ENCODE assay signal across 23 cellular contexts in genomic region chr1:248850124-248850523, GRCh38. TPM values are rescaled to one million over a fixed set of nuclear protein-coding genes. Genes with fewer than 3 reads are reported as not detected.
A peak's percentile ranks its signal among the peaks of the same experiment; 100 is the strongest.
DNase-seq lines count a peak whose midpoint lies in the region; ATAC-seq and TF ChIP-seq lines count a peak whose summit lies in the region.
"Had no signal": no experiment of that assay in that cellular context is flagged by ENCODE, and none has a peak within 500 bp of the region (broad histone marks: within the 10 kb centered on the region; RNA-seq: fewer than 3 reads in every experiment).

No MANE protein-coding gene starts in this region.

- no peak overlapping the region for H3K4me3 Mint-ChIP-seq in activated CD8-positive, alpha-beta memory T cell treated with anti-CD3 and anti-CD28 coated beads, Interleukin-2, amount 10 ng/mL, durations not matched to agents 7 days and 5 days
- no peak overlapping the region for H3K4me3 Mint-ChIP-seq in type B pancreatic cell
- H3K4me3 Mint-ChIP-seq: IgD-negative memory B cell; immature natural killer cell; memory B cell; stimulated activated effector memory CD8-positive, alpha-beta T cell treated with anti-CD3 and anti-CD28 coated beads, Interleukin-12 subunit alpha, Interleukin-12 subunit beta, amount 100 ng/mL, for 72 hours had no signal

- TF ChIP-seq POLR2A in tibial nerve (IDR thresholded peaks at IDR 0.05) = no peak

- H3K27ac Mint-ChIP-seq in activated CD8-positive, alpha-beta memory T cell treated with anti-CD3 and anti-CD28 coated beads, Interleukin-2, amount 10 ng/mL, durations not matched to agents 7 days and 5 days = peak overlapping the region; percentile 39
- no peak overlapping the region for H3K27ac Mint-ChIP-seq in type B pancreatic cell
- H3K27ac Mint-ChIP-seq: memory B cell; stimulated activated effector memory CD8-positive, alpha-beta T cell treated with anti-CD3 and anti-CD28 coated beads, Interleukin-12 subunit alpha, Interleukin-12 subunit beta, amount 100 ng/mL, for 72 hours had no signal

- no peaks in the 10 kb centered on the region for H3K27me3 Mint-ChIP-seq in activated CD8-positive, alpha-beta memory T cell treated with anti-CD3 and anti-CD28 coated beads, Interleukin-2, amount 10 ng/mL, durations not matched to agents 7 days and 5 days
- H3K27me3 Mint-ChIP-seq in type B pancreatic cell = no peaks in the 10 kb centered on the region
- H3K27me3 Mint-ChIP-seq: IgD-negative memory B cell, memory B cell had no signal

- H3K4me1 ChIP-seq in right atrium auricular region (no peaks in the 10 kb centered on the region), tibial nerve (no peaks in the 10 kb centered on the region)
- H3K4me1 ChIP-seq: colonic mucosa, Peyer's patch, prostate gland, transverse colon had no signal

- no peaks in the 10 kb centered on the region for H3K4me1 Mint-ChIP-seq in activated CD8-positive, alpha-beta memory T cell treated with anti-CD3 and anti-CD28 coated beads, Interleukin-2, amount 10 ng/mL, durations not matched to agents 7 days and 5 days
- no peaks in the 10 kb centered on the region for H3K4me1 Mint-ChIP-seq in type B pancreatic cell (ENCODE audit: unreplicated experiment)

- no peaks in the 10 kb centered on the region for H3K27me3 ChIP-seq in right atrium auricular region
- no peaks in the 10 kb centered on the region for H3K27me3 ChIP-seq in tibial nerve
- H3K27me3 ChIP-seq: colonic mucosa, Peyer's patch, transverse colon had no signal

- CTCF ChIA-PET in activated CD8-positive, alpha-beta memory T cell treated with anti-CD3 and anti-CD28 coated beads, Interleukin-2, amount 10 ng/mL, durations not matched to agents 7 days and 5 days (lab: Charles Lee) = no interaction called here

- peak; percentile 53 for DNase-seq in right atrium auricular region (ENCODE audit: low spot score)
- no peak for DNase-seq in cardiac septum (ENCODE audit: low spot score)
- DNase-seq in activated CD8-positive, alpha-beta memory T cell treated with anti-CD3 and anti-CD28 coated beads, Interleukin-2, amount 10 ng/mL, durations not matched to agents 7 days and 5 days = no peak
- peak; percentile 48 for DNase-seq in islet precursor cell
- peak; percentile 45 for DNase-seq in type B pancreatic cell (ENCODE audit: extremely low spot score, unreplicated experiment)
- DNase-seq in GM13977 (ENCODE audit: low spot score) = no peak
- DNase-seq in tibial nerve (ENCODE audit: low spot score in 2 of 2) = no peak
- DNase-seq: activated naive CD4-positive, alpha-beta T cell treated with Interleukin-2 at 50 U/mL for 16 hours; aorta; colonic mucosa; effector CD8-positive, alpha-beta T cell; erythroblast; immature natural killer cell; NCI-H748 treated with DMSO at 0.1 percent for 48 hours; SHP77 treated with DMSO at 0.1 percent for 48 hours; stimulated activated CD4-positive, alpha-beta T cell treated with anti-CD3 and anti-CD28 coated beads, Interleukin-4, amount 100 ng/mL, for 4 hours; transverse colon had no signal

- WGBS in tibial nerve, 2 donors = 88 to 92% methylated on average over 9 of the region's 9 CpGs

- H3K36me3 Mint-ChIP-seq in activated CD8-positive, alpha-beta memory T cell treated with anti-CD3 and anti-CD28 coated beads, Interleukin-2, amount 10 ng/mL, durations not matched to agents 7 days and 5 days = peaks cover 33% of the 10 kb centered on the region
- H3K36me3 Mint-ChIP-seq in type B pancreatic cell = peaks cover 16% of the 10 kb centered on the region

- no peak overlapping the region for H3K4me3 ChIP-seq in right atrium auricular region
- H3K4me3 ChIP-seq in tibial nerve = no peak overlapping the region
- H3K4me3 ChIP-seq: colonic mucosa, Peyer's patch, prostate gland, transverse colon had no signal

- H3K36me3 ChIP-seq in right atrium auricular region = peaks cover 74% of the 10 kb centered on the region
- peaks cover 0 to 89% (median 39%) of the 10 kb centered on the region in 3 donors for H3K36me3 ChIP-seq in tibial nerve

- no peak for TF ChIP-seq EP300 in tibial nerve (IDR thresholded peaks at IDR 0.05)

- TF ChIP-seq CTCF in right atrium auricular region (IDR thresholded peaks at IDR 0.05) = no peak
- TF ChIP-seq CTCF in type B pancreatic cell (conservative IDR thresholded peaks at IDR 0.05) = no peak
- no peak for TF ChIP-seq CTCF in GM13977 (IDR thresholded peaks at IDR 0.05; ENCODE audit: extremely low read depth, insufficient read depth, missing control alignments)
- TF ChIP-seq CTCF in tibial nerve (IDR thresholded peaks at IDR 0.05) = no peak

- H3K9me3 ChIP-seq in right atrium auricular region (no peaks in the 10 kb centered on the region), tibial nerve (no peaks in the 10 kb centered on the region)
- H3K9me3 ChIP-seq: colonic mucosa, Peyer's patch, prostate gland, transverse colon had no signal

- H3K9me3 Mint-ChIP-seq in activated CD8-positive, alpha-beta memory T cell treated with anti-CD3 and anti-CD28 coated beads, Interleukin-2, amount 10 ng/mL, durations not matched to agents 7 days and 5 days (ENCODE audit: low read depth) = no peaks in the 10 kb centered on the region
- no peaks in the 10 kb centered on the region for H3K9me3 Mint-ChIP-seq in type B pancreatic cell
- H3K9me3 Mint-ChIP-seq: IgD-negative memory B cell; immature natural killer cell; memory B cell; stimulated activated effector memory CD8-positive, alpha-beta T cell treated with anti-CD3 and anti-CD28 coated beads, Interleukin-12 subunit alpha, Interleukin-12 subunit beta, amount 100 ng/mL, for 72 hours had no signal

- ATAC-seq in activated CD8-positive, alpha-beta memory T cell treated with anti-CD3 and anti-CD28 coated beads, Interleukin-2, amount 10 ng/mL, durations not matched to agents 7 days and 5 days = no peak
- ATAC-seq: stimulated activated effector memory CD8-positive, alpha-beta T cell treated with anti-CD3 and anti-CD28 coated beads, Interleukin-12 subunit alpha, Interleukin-12 subunit beta, amount 100 ng/mL, for 72 hours had no signal

- in situ Hi-C loops in GM13977 (cut with MboI; ENCODE audit: low pct_unique_long_range_greater_than_20kb, low sequenced_read_pairs, unreplicated experiment) = no loop called here

- intact Hi-C loops in cardiac septum (cut with DNase I) = no loop called here

- H3K27ac ChIP-seq in right atrium auricular region = no peak overlapping the region
- H3K27ac ChIP-seq in tibial nerve = no peak overlapping the region
- H3K27ac ChIP-seq: C4-2B, colonic mucosa, Peyer's patch, prostate gland, transverse colon had no signal

RNA-seq across cellular contexts. Expression of gene ZNF692, which starts 8.8 kb away (rescaled TPM):
- total RNA-seq in right atrium auricular region (10 to 100 TPM in 1 of 2 donors, 1 to 10 TPM in 1; 9.7 to 11.8 TPM), cardiac septum (18.1 TPM), type B pancreatic cell (ENCODE audit: low replicate concordance) (55.0 and 73.0 TPM in 2 replicates), tibial nerve (100 to 1,000 TPM in 1 of 4 donors, 10 to 100 TPM in 3; 40.8 to 118 (median 68.5) TPM)
- total RNA-seq in activated CD8-positive, alpha-beta memory T cell treated with anti-CD3 and anti-CD28 coated beads, Interleukin-2, amount 10 ng/mL, durations not matched to agents 7 days and 5 days = 10 to 100 TPM; 70.5 to 74.9 TPM

RNA-seq across cellular contexts. Expression of gene ZNF672, which starts 12.1 kb away (rescaled TPM):
- 10 to 100 TPM; 55.3 to 59.1 TPM for total RNA-seq in right atrium auricular region
- 40.7 TPM for total RNA-seq in cardiac septum
- total RNA-seq in activated CD8-positive, alpha-beta memory T cell treated with anti-CD3 and anti-CD28 coated beads, Interleukin-2, amount 10 ng/mL, durations not matched to agents 7 days and 5 days = 10 to 100 TPM; 53.8 to 72.3 TPM
- total RNA-seq in type B pancreatic cell (ENCODE audit: low replicate concordance) = 33.0 and 35.0 TPM in 2 replicates
- 10 to 100 TPM; 22.4 to 38.4 (median 31.8) TPM for total RNA-seq in tibial nerve

RNA-seq across cellular contexts. Expression of gene SH3BP5L, which starts 24.4 kb away (rescaled TPM):
- 10 to 100 TPM; 13.6 to 18.5 TPM for total RNA-seq in right atrium auricular region
- total RNA-seq in cardiac septum = 25.1 TPM
- 10 to 100 TPM; 27.4 to 27.9 TPM for total RNA-seq in activated CD8-positive, alpha-beta memory T cell treated with anti-CD3 and anti-CD28 coated beads, Interleukin-2, amount 10 ng/mL, durations not matched to agents 7 days and 5 days
- total RNA-seq in type B pancreatic cell (ENCODE audit: low replicate concordance) = 33.4 and 33.7 TPM in 2 replicates
- 10 to 100 TPM; 16.8 to 24.6 (median 21.7) TPM for total RNA-seq in tibial nerve

RNA-seq across cellular contexts. Expression of gene PGBD2, which starts 55.9 kb away (rescaled TPM):
- 1 to 10 TPM; 2.4 to 3.1 TPM for total RNA-seq in right atrium auricular region
- 2.9 TPM for total RNA-seq in cardiac septum
- total RNA-seq in activated CD8-positive, alpha-beta memory T cell treated with anti-CD3 and anti-CD28 coated beads, Interleukin-2, amount 10 ng/mL, durations not matched to agents 7 days and 5 days = 1 to 10 TPM; 6.3 to 7.7 TPM
- total RNA-seq in type B pancreatic cell (ENCODE audit: low replicate concordance) = 10.1 and 14.8 TPM in 2 replicates
- 1 to 10 TPM; 3.3 to 7.3 (median 5.4) TPM for total RNA-seq in tibial nerve

Comparison
In these comparisons a context has a peak if more than half of its experiments do, and no peak if none do; other contexts are left out.
1. DNase-seq: peak in right atrium auricular region (single experiment), islet precursor cell (single experiment) and type B pancreatic cell (single experiment); none in cardiac septum (single experiment), activated CD8-positive, alpha-beta memory T cell treated with anti-CD3 and anti-CD28 coated beads, Interleukin-2, amount 10 ng/mL, durations not matched to agents 7 days and 5 days (single experiment), GM13977 (single experiment) and tibial nerve (0 of 2).